ENCODE assay signal across 14 cellular contexts in the genomic region with DNA sequence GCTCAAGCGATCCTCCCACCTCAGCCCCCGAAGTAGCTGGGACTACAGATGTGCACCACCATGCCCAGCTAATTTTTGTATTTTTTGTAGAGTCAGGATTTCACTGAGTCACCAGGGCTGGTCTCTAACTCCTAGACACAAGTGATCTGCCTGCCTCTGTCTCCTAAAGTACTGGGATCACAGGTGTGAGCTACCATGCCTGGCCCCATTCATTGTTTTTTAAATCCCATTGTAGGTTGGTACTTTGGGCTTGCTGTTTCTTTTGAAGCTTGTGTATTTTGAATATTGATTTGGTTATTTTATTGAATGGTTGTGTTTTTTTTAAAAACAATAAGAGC. TPM values are rescaled to one million over a fixed set of nuclear protein-coding genes. Genes with fewer than 3 reads are reported as not detected.
A peak's percentile ranks its signal among the peaks of the same experiment; 100 is the strongest.
DNase-seq lines count a peak whose midpoint lies in the region; ATAC-seq and TF ChIP-seq lines count a peak whose summit lies in the region.
"Had no signal": no experiment of that assay in that cellular context is flagged by ENCODE, and none has a peak within 500 bp of the region (broad histone marks: within the 10 kb centered on the region; RNA-seq: fewer than 3 reads in every experiment).

No MANE protein-coding gene starts in this region.

- intact Hi-C loops in aorta (cut with DNase I) (loop anchor here in 1 of 2 donors (10.0 kb wide), 2 partner anchors 70 to 180 kb away; a partner anchor contains a TSS), PC-9 (cut with micrococcal nuclease; ENCODE audit: unreplicated experiment) (no loop called here)

- H3K9me3 Mint-ChIP-seq in activated T-helper 17 cell treated with anti-CD3 and anti-CD28 coated beads, Interleukin-2, amount 50 U/mL, for 72 hours = no peaks in the 10 kb centered on the region
- peaks cover 4% of the 10 kb centered on the region for H3K9me3 Mint-ChIP-seq in neural progenitor cell

- peaks cover 38% of the 10 kb centered on the region for H3K4me1 Mint-ChIP-seq in activated T-helper 17 cell treated with anti-CD3 and anti-CD28 coated beads, Interleukin-2, amount 50 U/mL, for 72 hours
- H3K4me1 Mint-ChIP-seq in neural progenitor cell = peaks cover 4% of the 10 kb centered on the region

- H3K9me3 ChIP-seq in neural progenitor cell (ENCODE audit: low read depth) (no peaks in the 10 kb centered on the region), aorta (ENCODE audit: control insufficient read depth, low read length) (no peaks in the 10 kb centered on the region), PC-9 (ENCODE audit: insufficient read depth, low read depth) (no peaks in the 10 kb centered on the region)
- H3K9me3 ChIP-seq: prostate gland, thyroid gland had no signal

- H3K9ac ChIP-seq in neural progenitor cell = no peak overlapping the region

- peak overlapping the region; percentile 64 for H3K27ac Mint-ChIP-seq in activated T-helper 17 cell treated with anti-CD3 and anti-CD28 coated beads, Interleukin-2, amount 50 U/mL, for 72 hours
- no peak overlapping the region for H3K27ac Mint-ChIP-seq in neural progenitor cell

- peak overlapping the region; percentile 14 for H3K27ac ChIP-seq in neural progenitor cell
- H3K27ac ChIP-seq in aorta (ENCODE audit: low read depth in 1 of 2, low read length in 2 of 2) = no peak overlapping the region
- no peak overlapping the region for H3K27ac ChIP-seq in PC-9
- H3K27ac ChIP-seq: prostate gland, thyroid gland had no signal

- H3K79me2 ChIP-seq in neural progenitor cell (ENCODE audit: low read depth) = peaks cover 100% of the 10 kb centered on the region
- H3K79me2 ChIP-seq in PC-9 (ENCODE audit: low read depth) = peaks cover 52% of the 10 kb centered on the region

- WGBS in aorta, 2 donors = 42 to 60% methylated on average over 2 of the region's 2 CpGs

- no peaks in the 10 kb centered on the region for H3K27me3 ChIP-seq in neural progenitor cell
- no peaks in the 10 kb centered on the region for H3K27me3 ChIP-seq in aorta (ENCODE audit: control insufficient read depth in 1 of 2, insufficient read depth in 2 of 2, low read length in 1 of 2)
- no peaks in the 10 kb centered on the region for H3K27me3 ChIP-seq in PC-9 (ENCODE audit: insufficient read depth, low read depth)
- H3K27me3 ChIP-seq: thyroid gland had no signal

- H3K36me3 ChIP-seq in neural progenitor cell (peaks cover 7% of the 10 kb centered on the region), aorta (ENCODE audit: control insufficient read depth in 1 of 2, insufficient read depth in 2 of 2, low read length in 1 of 2) (peaks cover 0 to 2% of the 10 kb centered on the region in 2 donors), PC-9 (ENCODE audit: low read depth) (0 out of 2 replicates have a peak, but pooled peaks cover 7% of the 10 kb centered on the region)
- H3K36me3 ChIP-seq: prostate gland, thyroid gland had no signal

- CTCF ChIA-PET in PC-9 (lab: Charles Lee) = interaction anchor here (0.6 to 1.3 kb wide), 2 partner anchors 58 to 81 kb away, joined by 3 to 4 read pairs; no protein-coding TSS in a partner anchor

- peaks cover 99% of the 10 kb centered on the region for H4K20me1 ChIP-seq in neural progenitor cell (ENCODE audit: low read depth)
- H4K20me1 ChIP-seq in PC-9 (ENCODE audit: insufficient read depth) = peaks cover 41% of the 10 kb centered on the region

- H3K4me3 Mint-ChIP-seq in activated T-helper 17 cell treated with anti-CD3 and anti-CD28 coated beads, Interleukin-2, amount 50 U/mL, for 72 hours = peak overlapping the region; percentile 51
- H3K4me3 Mint-ChIP-seq in neural progenitor cell = no peak overlapping the region

- no peak for DNase-seq in activated CD4-positive, CD25-positive, alpha-beta regulatory T cell (lab: John Stamatoyannopoulos, UW)
- no peak for DNase-seq in neural progenitor cell (ENCODE audit: low spot score)
- DNase-seq in aorta = no peak
- DNase-seq in ACHN = no peak
- DNase-seq in PC-9 = no peak
- DNase-seq: amygdala, NCI-H146, NCI-H226, SHP77 had no signal

- H3K4me3 ChIP-seq in neural progenitor cell (no peak overlapping the region), aorta (ENCODE audit: low read length in 2 of 2) (no peak overlapping the region), PC-9 (no peak overlapping the region)
- H3K4me3 ChIP-seq: prostate gland, thyroid gland had no signal

- peaks cover 23% of the 10 kb centered on the region for H3K4me1 ChIP-seq in neural progenitor cell
- H3K4me1 ChIP-seq in aorta (ENCODE audit: control insufficient read depth in 1 of 2, insufficient read depth in 2 of 2, low read length in 2 of 2) = peaks cover 0 to 2% of the 10 kb centered on the region in 2 donors
- H3K4me1 ChIP-seq in PC-9 (replicated peaks; ENCODE audit: insufficient read depth) = no peaks in the 10 kb centered on the region
- H3K4me1 ChIP-seq: prostate gland had no signal

- in situ Hi-C loops in ACHN (cut with HindIII; ENCODE audit: low pct_ligation_motif_present, low pct_unique_long_range_greater_than_20kb, low sequenced_read_pairs) = no loop called here

- H3K27me3 Mint-ChIP-seq in activated T-helper 17 cell treated with anti-CD3 and anti-CD28 coated beads, Interleukin-2, amount 50 U/mL, for 72 hours = no peaks in the 10 kb centered on the region
- no peaks in the 10 kb centered on the region for H3K27me3 Mint-ChIP-seq in neural progenitor cell (ENCODE audit: insufficient read depth, low read depth)

- H3K4me2 ChIP-seq in neural progenitor cell = no peak overlapping the region
- H3K4me2 ChIP-seq in PC-9 = no peak overlapping the region

- H3K36me3 Mint-ChIP-seq in activated T-helper 17 cell treated with anti-CD3 and anti-CD28 coated beads, Interleukin-2, amount 50 U/mL, for 72 hours (ENCODE audit: low read depth) = peaks cover 74% of the 10 kb centered on the region
- H3K36me3 Mint-ChIP-seq in neural progenitor cell = peaks cover 31% of the 10 kb centered on the region

- H2AFZ ChIP-seq in neural progenitor cell (replicated peaks) = no peak overlapping the region
- H2AFZ ChIP-seq in PC-9 = no peak overlapping the region

- POLR2A ChIA-PET in PC-9 (lab: Charles Lee; ENCODE audit: unreplicated experiment) = no interaction called here

- H3F3A ChIP-seq in neural progenitor cell (ENCODE audit: low read depth) (peaks cover 32% of the 10 kb centered on the region), PC-9 (ENCODE audit: insufficient read depth, low read depth) (peaks cover 5% of the 10 kb centered on the region; the same call in 1 of the 2 replicates)

- ATAC-seq in activated CD4-positive, CD25-positive, alpha-beta regulatory T cell treated with anti-CD3 and anti-CD28 coated beads, Interleukin-2, amount 50 U/mL, for 24 hours = peak; percentile 54 to 56
- peak; percentile 18 for ATAC-seq in HG02642 (IDR thresholded peaks at IDR 0.05; ENCODE audit: poor library complexity, unreplicated experiment)
- ATAC-seq in activated T-helper 17 cell treated with anti-CD3 and anti-CD28 coated beads, Interleukin-2, amount 50 U/mL, for 72 hours (replicated peaks) = peak; percentile 59
- no peak for ATAC-seq in aorta (ENCODE audit: low FRiP score)

- no peak for TF ChIP-seq CTCF in neural progenitor cell (IDR thresholded peaks at IDR 0.05)
- TF ChIP-seq CTCF in PC-9 (conservative IDR thresholded peaks at IDR 0.05) = no peak

- no peaks in the 10 kb centered on the region for H3K9me2 ChIP-seq in PC-9 (ENCODE audit: insufficient read depth)

- no TSS peak for BruUV-seq in PC-9 (replicated peaks; lab: Mats Ljungman, UMichigan)

RNA-seq across cellular contexts. Expression of a gene that starts 26.7 kb away (rescaled TPM):
- total RNA-seq in activated T-helper 17 cell treated with anti-CD3 and anti-CD28 coated beads, Interleukin-2, amount 50 U/mL, for 72 hours = 100 to 1,000 TPM in 1 of 2 donors, 10 to 100 TPM in 1; 42.4 to 106 TPM
- total RNA-seq in neural progenitor cell (ENCODE audit: low replicate concordance) = 203 and 303 TPM in 2 replicates
- total RNA-seq in aorta = 100 to 1,000 TPM in 1 of 2 donors, 10 to 100 TPM in 1; 80.7 to 118 TPM
- 10 to 100 TPM; 12.9 to 32.8 TPM for polyA plus RNA-seq in aorta
- 47.1 and 55.1 TPM in 2 replicates for total RNA-seq in PC-9 (2021)
